Comparison of ENCODE assay signal across 8 cellular contexts in the genomic region with DNA sequence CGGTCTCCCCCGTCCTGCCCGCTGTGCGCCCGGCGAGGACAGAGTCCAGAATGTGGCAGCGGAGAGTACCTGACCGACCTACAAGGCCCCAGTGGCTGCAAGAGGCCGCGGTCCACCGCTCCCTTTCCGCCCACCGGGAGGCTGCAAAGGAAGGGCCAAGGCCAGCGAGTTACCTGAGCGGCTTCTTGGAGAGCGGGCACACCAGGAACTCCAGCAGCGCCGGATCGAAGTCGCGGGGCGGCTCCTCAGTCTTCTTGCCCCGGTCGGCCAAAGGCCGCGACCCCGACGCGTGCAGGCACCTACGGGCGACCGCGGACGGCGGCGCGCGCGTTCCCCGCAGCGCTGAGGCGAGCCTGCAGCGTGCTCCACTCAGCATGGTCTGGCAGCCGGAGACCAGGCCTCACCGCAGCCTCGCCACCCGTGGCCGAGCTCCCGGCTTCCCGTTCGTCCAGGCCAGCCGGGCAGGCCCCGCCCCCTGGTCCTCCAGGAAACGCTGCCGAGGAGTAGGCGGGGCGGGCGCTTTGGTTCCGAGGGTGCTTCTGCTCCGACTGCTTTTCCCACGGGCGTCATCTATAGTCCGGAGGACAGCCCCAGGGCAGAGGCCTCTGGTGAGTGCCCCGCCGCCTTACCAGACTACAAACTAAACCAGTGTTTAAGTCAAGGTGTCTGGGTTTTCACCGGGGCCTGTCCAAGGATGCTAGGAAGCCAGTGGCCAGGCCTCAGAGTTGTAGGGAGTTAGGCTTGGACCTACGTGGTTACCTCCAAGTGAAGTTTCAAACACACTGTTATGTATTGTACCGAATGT. TPM values are rescaled to one million over a fixed set of nuclear protein-coding genes. Genes with fewer than 3 reads are reported as not detected.
DNase-seq lines count a peak whose midpoint lies in the region; ATAC-seq, FAIRE-seq and TF ChIP-seq lines count a peak whose summit lies in the region.

A gene with protein sequence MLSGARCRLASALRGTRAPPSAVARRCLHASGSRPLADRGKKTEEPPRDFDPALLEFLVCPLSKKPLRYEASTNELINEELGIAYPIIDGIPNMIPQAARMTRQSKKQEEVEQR (minus strand): TSS at position 452 of the 805 bp plus-strand sequence. CDS start 76 bp downstream, at position 376.

- POLR2A ChIA-PET in H1 (lab: Charles Lee; ENCODE audit: partially characterized antibody) = interaction anchor here (0.6 to 2.5 kb wide), 12 partner anchors 10 to 307 kb away, joined by 3 to 17 read pairs (median 3); no protein-coding TSS in a partner anchor

- TF ChIP-seq CTCF in H1 (IDR thresholded peaks at IDR 0.05; ENCODE audit: control extremely low read depth in 1 of 3, insufficient read depth in 1 of 3, low read depth in 1 of 3, low read length in 3 of 3) = no peak

- no peaks in the 10 kb centered on the region for H3K9me3 ChIP-seq in H1 (ENCODE audit: insufficient read depth in 2 of 2, low read depth in 1 of 2, low read length in 1 of 2)
- no peaks in the 10 kb centered on the region for H3K9me3 ChIP-seq in mesenchymal stem cell (ENCODE audit: control insufficient read depth, low read length)

- CTCF ChIA-PET in activated CD8-positive, alpha-beta memory T cell treated with anti-CD3 and anti-CD28 coated beads, Interleukin-2, amount 10 ng/mL, durations not matched to agents 7 days and 5 days (lab: Charles Lee) = interaction anchor here (0.9 to 2.3 kb wide), 10 partner anchors 8 to 325 kb away, joined by 3 to 10 read pairs (median 4); no protein-coding TSS in a partner anchor
- CTCF ChIA-PET in H1 (lab: Charles Lee; ENCODE audit: partially characterized antibody) = interaction anchor here (0.6 to 5.2 kb wide), 10 partner anchors 9 to 501 kb away, joined by 3 to 32 read pairs (median 4); no protein-coding TSS in a partner anchor

- peak; percentile 77 for ATAC-seq in GM21367 (IDR thresholded peaks at IDR 0.05; ENCODE audit: unreplicated experiment)
- peak; percentile 87 for ATAC-seq in activated CD8-positive, alpha-beta memory T cell treated with anti-CD3 and anti-CD28 coated beads, Interleukin-2, amount 10 ng/mL, durations not matched to agents 7 days and 5 days

- H3K27me3 ChIP-seq in H1 (replicated peaks in 1 of 4; ENCODE audit: control insufficient read depth in 3 of 4, extremely low read depth in 1 of 4, insufficient read depth in 3 of 4, low read length in 3 of 4) (no peaks in the 10 kb centered on the region), mesenchymal stem cell (ENCODE audit: control insufficient read depth in 1 of 2, insufficient read depth in 1 of 2, low read length in 2 of 2) (no peaks in the 10 kb centered on the region)

- H3K36me3 ChIP-seq in H1 (ENCODE audit: control insufficient read depth in 2 of 4, insufficient read depth in 4 of 4, low read length in 3 of 4) = peaks cover 0 to 16% (median 4%) of the 10 kb centered on the region in 4 experiments; a peak in 4 of 8 replicates
- peaks cover 0 to 22% of the 10 kb centered on the region in 2 experiments for H3K36me3 ChIP-seq in mesenchymal stem cell (ENCODE audit: control insufficient read depth in 1 of 2, insufficient read depth in 2 of 2, low read depth in 1 of 2, low read length in 2 of 2)

- H3K23ac ChIP-seq in H1 (ENCODE audit: insufficient read length) = no peak within 1 kb of the TSS
- H3K23ac ChIP-seq in mesenchymal stem cell (ENCODE audit: low read length in 2 of 2) = peak within 1 kb of the TSS in 1 of 2 experiments; percentile 66

- H3K79me1 ChIP-seq in H1 (ENCODE audit: low read depth, low read length) = no peaks in the 10 kb centered on the region
- peaks cover 13% of the 10 kb centered on the region for H3K79me1 ChIP-seq in mesenchymal stem cell (replicated peaks; ENCODE audit: low read length, poor library complexity, severe bottlenecking)

- H2BK5ac ChIP-seq in H1 (ENCODE audit: low read depth, low read length) = peak within 1 kb of the TSS; percentile 69; the same call in 1 of the 2 replicates
- peak within 1 kb of the TSS; percentile 83 for H2BK5ac ChIP-seq in mesenchymal stem cell (ENCODE audit: low read depth, low read length, poor library complexity, severe bottlenecking)

- no peak within 1 kb of the TSS for H2BK15ac ChIP-seq in H1 (ENCODE audit: low read length)
- H2BK15ac ChIP-seq in mesenchymal stem cell (ENCODE audit: low read depth, poor library complexity, severe bottlenecking) = peak within 1 kb of the TSS; percentile 64

- no peak within 1 kb of the TSS for H3K56ac ChIP-seq in H1 (replicated peaks; ENCODE audit: insufficient read length, low read depth, low read length)

- WGBS in H1 (ENCODE audit: extremely low coverage in 1 of 2, insufficient coverage in 1 of 2, insufficient read length in 1 of 2, insufficient replicate concordance in 2 of 2, low coverage in 1 of 2, low lambda C conversion rate in 2 of 2, missing lambda C conversion rate in 1 of 2), 2 experiments = 5% methylated on average over 51 of the region's 68 CpGs; no CpG with 5 or more reads in 1 of the 2 experiments
- WGBS in mesenchymal stem cell = 1% methylated on average over 65 of the region's 68 CpGs

- H4K8ac ChIP-seq in H1 (ENCODE audit: extremely low read depth, insufficient read depth, low read length) (peak within 1 kb of the TSS; percentile 75; the same call in 1 of the 2 replicates), mesenchymal stem cell (ENCODE audit: low read length) (peak within 1 kb of the TSS; percentile 95)

- no peak within 1 kb of the TSS for H2BK20ac ChIP-seq in H1 (ENCODE audit: low read length)

- no peaks in the 10 kb centered on the region for H3K9me3 Mint-ChIP-seq in activated CD8-positive, alpha-beta memory T cell treated with anti-CD3 and anti-CD28 coated beads, Interleukin-2, amount 10 ng/mL, durations not matched to agents 7 days and 5 days (ENCODE audit: low read depth)

- H3K18ac ChIP-seq in H1 (ENCODE audit: extremely low read depth, low read length) (peak within 1 kb of the TSS; percentile 73; the same call in 1 of the 2 replicates), mesenchymal stem cell (ENCODE audit: low read depth in 1 of 2, low read length in 2 of 2) (peak within 1 kb of the TSS; percentile 82 to 89)

- no peaks in the 10 kb centered on the region for H3K27me3 Mint-ChIP-seq in activated CD8-positive, alpha-beta memory T cell treated with anti-CD3 and anti-CD28 coated beads, Interleukin-2, amount 10 ng/mL, durations not matched to agents 7 days and 5 days

- H3K9ac ChIP-seq in H1 (replicated peaks in 1 of 4; ENCODE audit: extremely low read depth in 1 of 4, low read depth in 3 of 4, low read length in 3 of 4) (peak within 1 kb of the TSS; percentile 55 to 83 (median 81)), mesenchymal stem cell (ENCODE audit: low read length) (peak within 1 kb of the TSS; percentile 96)

- no peak within 1 kb of the TSS for H2BK120ac ChIP-seq in H1 (replicated peaks; ENCODE audit: low read depth, low read length)
- peak within 1 kb of the TSS; percentile 1 for H2BK120ac ChIP-seq in mesenchymal stem cell (ENCODE audit: low read depth, low read length)

- H4K20me1 ChIP-seq in H1 (replicated peaks in 1 of 2; ENCODE audit: control insufficient read depth in 1 of 2, insufficient read depth in 2 of 2, low read length in 2 of 2) = peaks cover 3% of the 10 kb centered on the region in 2 experiments

- peaks cover 0 to 23% of the 10 kb centered on the region in 2 experiments; a peak in 3 of 4 replicates for H3K79me2 ChIP-seq in H1 (ENCODE audit: control insufficient read depth in 1 of 2, insufficient read depth in 2 of 2, low read length in 2 of 2)

- H3K14ac ChIP-seq in H1 (ENCODE audit: insufficient read length) = no peak within 1 kb of the TSS
- peak within 1 kb of the TSS in 1 of 2 experiments; percentile 97 for H3K14ac ChIP-seq in mesenchymal stem cell (ENCODE audit: low read length in 2 of 2)

- peaks cover 49% of the 10 kb centered on the region for H3K4me1 Mint-ChIP-seq in activated CD8-positive, alpha-beta memory T cell treated with anti-CD3 and anti-CD28 coated beads, Interleukin-2, amount 10 ng/mL, durations not matched to agents 7 days and 5 days

- peak within 1 kb of the TSS; percentile 22 for H4K91ac ChIP-seq in H1 (replicated peaks; ENCODE audit: insufficient read length, low read length)
- H4K91ac ChIP-seq in mesenchymal stem cell (ENCODE audit: low read length) = peak within 1 kb of the TSS; percentile 74

- FAIRE-seq in H1 (lab: Jason Lieb, UNC) = no peak

- no peak for TF ChIP-seq RAD21 in H1 (IDR thresholded peaks at IDR 0.05 in 1 of 2, conservative IDR thresholded peaks at IDR 0.05 in 1 of 2; ENCODE audit: low read depth in 2 of 2, low read length in 2 of 2)

- H3K27ac Mint-ChIP-seq in activated CD8-positive, alpha-beta memory T cell treated with anti-CD3 and anti-CD28 coated beads, Interleukin-2, amount 10 ng/mL, durations not matched to agents 7 days and 5 days = peak within 1 kb of the TSS; percentile 83

- peak within 1 kb of the TSS; percentile 91 for H3K4me3 Mint-ChIP-seq in activated CD8-positive, alpha-beta memory T cell treated with anti-CD3 and anti-CD28 coated beads, Interleukin-2, amount 10 ng/mL, durations not matched to agents 7 days and 5 days

- TF ChIP-seq POLR2A in H1 (IDR thresholded peaks at IDR 0.05; ENCODE audit: control extremely low read depth in 1 of 2, low read depth in 2 of 2, low read length in 2 of 2) = peak; percentile 67 to 88

- H3K4me3 ChIP-seq in H1 (ENCODE audit: extremely low read depth in 1 of 4, insufficient read depth in 2 of 4, low read depth in 3 of 4, low read length in 4 of 4) (peak within 1 kb of the TSS; percentile 74 to 88 (median 79)), mesenchymal stem cell (ENCODE audit: insufficient read depth in 1 of 2, low read depth in 1 of 2, low read length in 2 of 2) (peak within 1 kb of the TSS; percentile 84 to 95)

- no peak within 1 kb of the TSS for H2AK5ac ChIP-seq in H1 (ENCODE audit: low read depth, low read length)
- H2AK5ac ChIP-seq in mesenchymal stem cell (ENCODE audit: low read length, severe bottlenecking) = no peak within 1 kb of the TSS

- H3K27ac ChIP-seq in H1 (ENCODE audit: low read depth, low read length) = peak within 1 kb of the TSS; percentile 39; the same call in 1 of the 2 replicates
- H3K27ac ChIP-seq in mesenchymal stem cell (ENCODE audit: low read length, poor library complexity, severe bottlenecking) = peak within 1 kb of the TSS; percentile 71

- H4K5ac ChIP-seq in H1 (ENCODE audit: insufficient read length, low read depth, low read length) = peak within 1 kb of the TSS; percentile 59

- peaks cover 11% of the 10 kb centered on the region for H3K36me3 Mint-ChIP-seq in activated CD8-positive, alpha-beta memory T cell treated with anti-CD3 and anti-CD28 coated beads, Interleukin-2, amount 10 ng/mL, durations not matched to agents 7 days and 5 days

- H3K4ac ChIP-seq in H1 (replicated peaks; ENCODE audit: insufficient read length, low read depth, low read length) = no peak within 1 kb of the TSS
- H3K4ac ChIP-seq in mesenchymal stem cell (ENCODE audit: low read depth in 1 of 2, low read length in 2 of 2) = peak within 1 kb of the TSS in 1 of 2 experiments; percentile 96

- H2BK12ac ChIP-seq in H1 (ENCODE audit: low read depth, low read length) = no peak within 1 kb of the TSS
- H2BK12ac ChIP-seq in mesenchymal stem cell (ENCODE audit: low read length in 2 of 2) = peak within 1 kb of the TSS; percentile 18 to 42

- DNase-seq in COR-L47 (lab: John Stamatoyannopoulos, UW) = peak; percentile 96
- peak; percentile 94 for DNase-seq in HT1080 (ENCODE audit: low read depth)
- peak; percentile 90 for DNase-seq in NOMO-1 treated with dmso at 0.1 percent for 144 hours (lab: John Stamatoyannopoulos, UW; ENCODE audit: unreplicated experiment)
- peak; percentile 87 for DNase-seq in activated CD8-positive, alpha-beta memory T cell treated with anti-CD3 and anti-CD28 coated beads, Interleukin-2, amount 10 ng/mL, durations not matched to agents 7 days and 5 days
- DNase-seq in H1 (ENCODE audit: low read depth in 1 of 2, low spot score in 2 of 2) = peak; percentile 73 to 95
- peak; percentile 97 for DNase-seq in mesenchymal stem cell
- DNase-seq in stimulated activated CD8-positive, alpha-beta memory T cell treated with anti-CD3 and anti-CD28 coated beads, Interleukin-12 subunit alpha, Interleukin-12 subunit beta, amount 100 ng/mL, for 4 hours (ENCODE audit: low read depth) = peak; percentile 67

- H3K4me2 ChIP-seq in H1 (ENCODE audit: insufficient read depth in 1 of 2, low read depth in 2 of 2, low read length in 2 of 2) = peak within 1 kb of the TSS; percentile 70 to 73
- H3K4me2 ChIP-seq in mesenchymal stem cell (ENCODE audit: low read length, poor library complexity, severe bottlenecking) = peak within 1 kb of the TSS; percentile 66

- no peak for TF ChIP-seq EP300 in H1 (IDR thresholded peaks at IDR 0.05; ENCODE audit: borderline replicate concordance in 1 of 2, low read depth in 2 of 2, low read length in 2 of 2)

- H3K4me1 ChIP-seq in H1 (replicated peaks in 1 of 4; ENCODE audit: control insufficient read depth in 3 of 4, insufficient read depth in 4 of 4, low read length in 3 of 4) (peaks cover 3 to 6% (median 4%) of the 10 kb centered on the region in 4 experiments; a peak in 6 of 7 replicates), mesenchymal stem cell (ENCODE audit: control insufficient read depth, insufficient read depth, low read depth, low read length) (peaks cover 2% of the 10 kb centered on the region)

- H2AFZ ChIP-seq in H1 (ENCODE audit: low read length) (peak within 1 kb of the TSS; percentile 79), mesenchymal stem cell (ENCODE audit: low read depth, low read length) (peak within 1 kb of the TSS; percentile 75)

- no peaks in the 10 kb centered on the region for H3K23me2 ChIP-seq in H1 (ENCODE audit: low read depth, low read length)

RNA-seq across cellular contexts. Expression of the gene that starts here (rescaled TPM):
- 136 and 171 TPM in 2 replicates for total RNA-seq in HT1080 (2014; rRNA removed; shearing (Covaris generic))
- polyA plus RNA-seq in HT1080 (2015; cell fraction: cytosol; rRNA removed) = 183 and 189 TPM in 2 replicates
- 54.2 and 56.7 TPM in 2 replicates for polyA plus RNA-seq in HT1080 (2015; cell fraction: nucleus; rRNA removed)
- 10 to 100 TPM; 44.3 to 51.2 TPM for total RNA-seq in activated CD8-positive, alpha-beta memory T cell treated with anti-CD3 and anti-CD28 coated beads, Interleukin-2, amount 10 ng/mL, durations not matched to agents 7 days and 5 days
- 44.8 and 45.2 TPM in 2 replicates for total RNA-seq in H1 (2021; fragmentation: NEBNext Ultra II Directional; extraction: Animal tissue kit (Norgen Biotek cat#: 25700))
- 22.2 and 31.6 TPM in 2 replicates for polyA plus RNA-seq in H1 (2011; rRNA removed)
- 41.0 TPM for polyA plus RNA-seq in H1 (2011; cell fraction: cytosol; rRNA removed)
- 22.0 TPM for polyA plus RNA-seq in H1 (2011; cell fraction: nucleus; rRNA removed)
- 33.5 to 41.3 TPM (median 35.1 TPM) in 4 replicates for polyA plus RNA-seq in H1 (2012, experiment 1 of 2)
- 24.0 TPM for polyA plus RNA-seq in H1 (2012, experiment 2 of 2)
- polyA plus RNA-seq in H1 (2013, experiment 1 of 2) = 55.0 TPM
- 54.7 TPM for polyA plus RNA-seq in H1 (2013, experiment 2 of 2)
- polyA minus RNA-seq in H1 (2011; rRNA and poly(A)+ RNA removed) = 9.0 and 10.3 TPM in 2 replicates
- 9.0 TPM for polyA minus RNA-seq in H1 (2011; cell fraction: cytosol; rRNA and poly(A)+ RNA removed)
- 12.7 TPM for polyA minus RNA-seq in H1 (2011; cell fraction: nucleus; rRNA and poly(A)+ RNA removed)
- polyA plus RNA-seq in mesenchymal stem cell (2013, experiment 1 of 2) = 71.7 TPM
- 76.6 TPM for polyA plus RNA-seq in mesenchymal stem cell (2013, experiment 2 of 2)

Comparison
In these comparisons a context has a peak if more than half of its experiments do, and no peak if none do; other contexts are left out.
1. Peak in every context shown above with its lines: DNase-seq, ATAC-seq, H3K4me3 ChIP-seq and H3K27ac ChIP-seq.